Comparison of ENCODE assay signal across 10 cellular contexts in the genomic region with DNA sequence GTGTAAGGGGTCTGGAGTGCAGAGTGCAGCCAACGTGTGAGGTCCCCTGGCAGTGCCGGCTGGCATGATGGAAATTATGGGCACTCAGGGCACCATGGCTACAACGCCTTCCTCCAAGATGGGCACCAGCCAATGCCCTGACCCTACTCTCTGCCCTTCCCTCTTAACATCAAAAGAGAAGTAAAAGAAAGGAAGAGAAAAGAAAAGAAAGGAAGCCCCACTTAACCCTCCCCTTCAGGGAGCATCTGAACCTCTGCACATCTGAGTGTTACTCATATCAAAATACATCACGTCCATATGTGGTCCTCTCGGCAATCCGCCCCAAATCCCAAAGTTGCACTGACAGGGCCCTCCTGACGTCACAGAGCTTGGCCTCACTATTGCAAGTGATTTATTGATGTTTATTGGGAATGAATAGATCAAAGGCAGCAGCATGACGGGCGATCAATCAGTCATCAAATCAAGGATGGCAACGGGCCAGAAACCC. TPM values are rescaled to one million over a fixed set of nuclear protein-coding genes. Genes with fewer than 3 reads are reported as not detected.
A peak's percentile ranks its signal among the peaks of the same experiment; 100 is the strongest.
DNase-seq lines count a peak whose midpoint lies in the region; ATAC-seq, FAIRE-seq and TF ChIP-seq lines count a peak whose summit lies in the region.
"Had no signal": no experiment of that assay in that cellular context is flagged by ENCODE, and none has a peak within 500 bp of the region (broad histone marks: within the 10 kb centered on the region; RNA-seq: fewer than 3 reads in every experiment).

No MANE protein-coding gene starts in this region.

- no peaks in the 10 kb centered on the region for H3K36me3 ChIP-seq in H1 (ENCODE audit: control insufficient read depth in 2 of 4, insufficient read depth in 4 of 4, low read length in 3 of 4)
- H3K36me3 ChIP-seq: WERI-Rb-1 had no signal

- ATAC-seq in GM21360 (IDR thresholded peaks at IDR 0.05; ENCODE audit: unreplicated experiment), result no peak

- H3K9me3 Mint-ChIP-seq in nephron progenitor cell, result no peaks in the 10 kb centered on the region

- peaks cover 53% of the 10 kb centered on the region for H3K4me1 Mint-ChIP-seq in nephron progenitor cell

- no peaks in the 10 kb centered on the region for H3K36me3 Mint-ChIP-seq in nephron progenitor cell (ENCODE audit: low read depth)

- CTCF ChIA-PET in H1 (lab: Charles Lee; ENCODE audit: partially characterized antibody), result interaction anchor here (0.7 to 1.0 kb wide), 2 partner anchors 103 to 293 kb away, joined by 3 to 6 read pairs; no protein-coding TSS in a partner anchor

- TF ChIP-seq POLR2A in H1 (IDR thresholded peaks at IDR 0.05; ENCODE audit: control extremely low read depth in 1 of 2, low read depth in 2 of 2, low read length in 2 of 2), result no peak

- DNase-seq in AG09309 (ENCODE audit: low read depth) (no peak), HL-60 (ENCODE audit: low read depth in 1 of 2, low spot score in 1 of 2) (no peak), H1 (ENCODE audit: low read depth in 1 of 2, low spot score in 2 of 2) (no peak), nephron progenitor cell (no peak), NCI-H2107 (lab: John Stamatoyannopoulos, UW) (no peak), NCI-H748 treated with DMSO at 0.1 percent for 48 hours (lab: John Stamatoyannopoulos, UW) (no peak), OCI-M1 (lab: John Stamatoyannopoulos, UW) (no peak)
- DNase-seq: NCI-H187 treated with DMSO at 0.1 percent for 48 hours had no signal

- peak overlapping the region; percentile 79 for H3K4me3 ChIP-seq in AG09309 (ENCODE audit: control insufficient read depth, low read depth, low read length)
- peak overlapping the region; percentile 86 for H3K4me3 ChIP-seq in HL-60 (replicated peaks; ENCODE audit: insufficient read depth, low read length)
- H3K4me3 ChIP-seq in H1 (ENCODE audit: extremely low read depth in 1 of 4, insufficient read depth in 2 of 4, low read depth in 3 of 4, low read length in 4 of 4), result peak overlapping the region; percentile 66 to 90 (median 72); a peak in 5 of 8 replicates

- no peak overlapping the region for H4K91ac ChIP-seq in H1 (replicated peaks; ENCODE audit: insufficient read length, low read length)

- H3K27ac Mint-ChIP-seq in nephron progenitor cell, result peak overlapping the region; percentile 70

- H3K4ac ChIP-seq in H1 (replicated peaks; ENCODE audit: insufficient read length, low read depth, low read length), result no peak overlapping the region

- H3K79me2 ChIP-seq in H1 (ENCODE audit: control insufficient read depth in 1 of 2, insufficient read depth in 2 of 2, low read length in 2 of 2), result peaks cover 0 to 55% of the 10 kb centered on the region in 2 experiments; a peak in 2 of 4 replicates

- no peak for FAIRE-seq in H1 (lab: Jason Lieb, UNC)

- H2BK120ac ChIP-seq in H1 (replicated peaks; ENCODE audit: low read depth, low read length), result no peak overlapping the region

- H2BK12ac ChIP-seq in H1 (ENCODE audit: low read depth, low read length), result no peak overlapping the region

- H3K23ac ChIP-seq in H1 (ENCODE audit: insufficient read length), result no peak overlapping the region

- peak overlapping the region; percentile 88 to 93 for H3K4me2 ChIP-seq in H1 (ENCODE audit: insufficient read depth in 1 of 2, low read depth in 2 of 2, low read length in 2 of 2)

- peak overlapping the region; percentile 24; the same call in 1 of the 2 replicates for H2AK5ac ChIP-seq in H1 (ENCODE audit: low read depth, low read length)

- no peak overlapping the region for H3K27ac ChIP-seq in HL-60 (replicated peaks)
- H3K27ac ChIP-seq in H1 (ENCODE audit: low read depth, low read length), result no peak overlapping the region
- H3K27ac ChIP-seq: WERI-Rb-1 had no signal

- H3K14ac ChIP-seq in H1 (ENCODE audit: insufficient read length), result no peak overlapping the region

- 0 out of 2 replicates have a peak, but pooled peaks cover under 1% of the 10 kb centered on the region for H3K79me1 ChIP-seq in H1 (ENCODE audit: low read depth, low read length)

- TF ChIP-seq RAD21 in H1 (IDR thresholded peaks at IDR 0.05 in 1 of 2, conservative IDR thresholded peaks at IDR 0.05 in 1 of 2; ENCODE audit: low read depth in 2 of 2, low read length in 2 of 2), result no peak

- H2BK15ac ChIP-seq in H1 (ENCODE audit: low read length), result no peak overlapping the region

- H3K4me3 Mint-ChIP-seq in nephron progenitor cell, result peak overlapping the region; percentile 88

- POLR2A ChIA-PET in H1 (lab: Charles Lee; ENCODE audit: partially characterized antibody), result interaction anchor here (0.6 to 1.6 kb wide), 4 partner anchors 8 to 70 kb away, joined by 3 to 6 read pairs (median 6); no protein-coding TSS in a partner anchor

- no peak for TF ChIP-seq EP300 in H1 (IDR thresholded peaks at IDR 0.05; ENCODE audit: borderline replicate concordance in 1 of 2, low read depth in 2 of 2, low read length in 2 of 2)

- no peak overlapping the region for H2BK20ac ChIP-seq in H1 (ENCODE audit: low read length)

- H3K27me3 ChIP-seq in HL-60 (ENCODE audit: insufficient read depth, poor library complexity, severe bottlenecking) (peaks cover 14% of the 10 kb centered on the region), H1 (replicated peaks in 1 of 4; ENCODE audit: control insufficient read depth in 3 of 4, extremely low read depth in 1 of 4, insufficient read depth in 3 of 4, low read length in 3 of 4) (peaks cover 16 to 44% (median 30%) of the 10 kb centered on the region in 4 experiments; a peak in 6 of 7 replicates)

- H2BK5ac ChIP-seq in H1 (ENCODE audit: low read depth, low read length), result no peak overlapping the region

- TF ChIP-seq CTCF in AG09309 (IDR thresholded peaks at IDR 0.05; ENCODE audit: control insufficient read depth, insufficient read depth, low read depth, low read length, missing control alignments) (no peak), HL-60 (IDR thresholded peaks at IDR 0.05; ENCODE audit: insufficient read depth, low read length) (no peak), H1 (IDR thresholded peaks at IDR 0.05; ENCODE audit: control extremely low read depth in 1 of 3, insufficient read depth in 1 of 3, low read depth in 1 of 3, low read length in 3 of 3) (no peak), nephron progenitor cell (IDR thresholded peaks at IDR 0.05) (no peak)

- peaks cover 48% of the 10 kb centered on the region for H3K27me3 Mint-ChIP-seq in nephron progenitor cell (ENCODE audit: low read depth, poor library complexity)

- no peak overlapping the region for H2AFZ ChIP-seq in H1 (ENCODE audit: low read length)

- no peak overlapping the region for H4K8ac ChIP-seq in H1 (ENCODE audit: extremely low read depth, insufficient read depth, low read length)

- H3K4me1 ChIP-seq in H1 (replicated peaks in 1 of 4; ENCODE audit: control insufficient read depth in 3 of 4, insufficient read depth in 4 of 4, low read length in 3 of 4), result peaks cover 6 to 18% (median 11%) of the 10 kb centered on the region in 4 experiments

- H3K9ac ChIP-seq in H1 (replicated peaks in 1 of 4; ENCODE audit: extremely low read depth in 1 of 4, low read depth in 3 of 4, low read length in 3 of 4), result no peak overlapping the region

- H3K18ac ChIP-seq in H1 (ENCODE audit: extremely low read depth, low read length), result no peak overlapping the region; the same call in 1 of the 2 replicates

- 29% methylated on average over 10 of the region's 10 CpGs; no CpG with 5 or more reads in 1 of the 2 experiments for WGBS in H1 (ENCODE audit: extremely low coverage in 1 of 2, insufficient coverage in 1 of 2, insufficient read length in 1 of 2, insufficient replicate concordance in 2 of 2, low coverage in 1 of 2, low lambda C conversion rate in 2 of 2, missing lambda C conversion rate in 1 of 2), 2 experiments

- no peaks in the 10 kb centered on the region for H3K9me3 ChIP-seq in H1 (ENCODE audit: insufficient read depth in 2 of 2, low read depth in 1 of 2, low read length in 1 of 2)

- peaks cover 0 to 8% of the 10 kb centered on the region in 2 experiments for H4K20me1 ChIP-seq in H1 (replicated peaks in 1 of 2; ENCODE audit: control insufficient read depth in 1 of 2, insufficient read depth in 2 of 2, low read length in 2 of 2)

- no peak overlapping the region for H4K5ac ChIP-seq in H1 (ENCODE audit: insufficient read length, low read depth, low read length)

- H3K56ac ChIP-seq in H1 (replicated peaks; ENCODE audit: insufficient read length, low read depth, low read length), result no peak overlapping the region

- H3K23me2 ChIP-seq in H1 (ENCODE audit: low read depth, low read length), result peaks cover 27% of the 10 kb centered on the region; the same call in 1 of the 2 replicates

TF ChIP-seq in H1, 55 proteins besides CTCF, POLR2A, EP300 and RAD21:
- peak; percentile 21 for TF ChIP-seq RNF2 (IDR thresholded peaks at IDR 0.05; ENCODE audit: borderline replicate concordance, low read depth, low read length, missing control alignments, poor library complexity, severe bottlenecking)
- TF ChIP-seq CREB1 (IDR thresholded peaks at IDR 0.05), result no peak

RNA-seq across cellular contexts. Expression of a gene that starts 1.4 kb away (rescaled TPM):
- total RNA-seq in H1 (2021; fragmentation: NEBNext Ultra II Directional; extraction: Animal tissue kit (Norgen Biotek cat#: 25700)), result 9.3 and 12.3 TPM in 2 replicates
- 3.1 and 3.8 TPM in 2 replicates for polyA plus RNA-seq in H1 (2011; rRNA removed)
- polyA plus RNA-seq in H1 (2011; cell fraction: cytosol; rRNA removed), result 2.3 TPM
- 10.5 TPM for polyA plus RNA-seq in H1 (2011; cell fraction: nucleus; rRNA removed)
- 5.8 to 7.8 TPM (median 6.4 TPM) in 4 replicates for polyA plus RNA-seq in H1 (2012, experiment 1 of 2)
- polyA plus RNA-seq in H1 (2012, experiment 2 of 2), result 4.2 TPM
- 15.1 TPM for polyA plus RNA-seq in H1 (2013, experiment 1 of 2)
- 14.7 TPM for polyA plus RNA-seq in H1 (2013, experiment 2 of 2)
- 5.5 TPM in 2 replicates for polyA minus RNA-seq in H1 (2011; rRNA and poly(A)+ RNA removed)
- 5.1 TPM for polyA minus RNA-seq in H1 (2011; cell fraction: cytosol; rRNA and poly(A)+ RNA removed)
- polyA minus RNA-seq in H1 (2011; cell fraction: nucleus; rRNA and poly(A)+ RNA removed), result 6.6 TPM
